13 cellular contexts compared by ENCODE assay signal in genomic region chr3:36494461-36495109, GRCh38.
DNase-seq lines count a peak whose midpoint lies in the region; ATAC-seq and TF ChIP-seq lines count a peak whose summit lies in the region.
"Had no signal": no experiment of that assay in that cellular context is flagged by ENCODE, and none has a peak within 500 bp of the region (broad histone marks: within the 10 kb centered on the region; RNA-seq: fewer than 3 reads in every experiment).

No MANE protein-coding gene starts in this region.

- intact Hi-C loops in gastrocnemius medialis (cut with DNase I; ENCODE audit: low total_unique reads): loop anchor here (5.0 kb wide), 1 partner anchor 48 kb away; no protein-coding TSS in a partner anchor

- peak; percentile 78 for ATAC-seq in RWPE2 (ENCODE audit: low read depth)
- peak; percentile 77 to 85 for ATAC-seq in gastrocnemius medialis
- no peak for ATAC-seq in left lobe of liver
- no peak for ATAC-seq in HG02623 (IDR thresholded peaks at IDR 0.05; ENCODE audit: unreplicated experiment)
- ATAC-seq in GM21447 (IDR thresholded peaks at IDR 0.05; ENCODE audit: unreplicated experiment): no peak

- H3K4me1 ChIP-seq in RWPE2 (ENCODE audit: insufficient read depth, poor library complexity, severe bottlenecking): peaks cover 26% of the 10 kb centered on the region
- H3K4me1 ChIP-seq in gastrocnemius medialis: no peaks in the 10 kb centered on the region
- H3K4me1 ChIP-seq: right lobe of liver, SJSA1 had no signal

- no peaks in the 10 kb centered on the region for H3K36me3 ChIP-seq in RWPE2 (ENCODE audit: low read depth)
- no peaks in the 10 kb centered on the region for H3K36me3 ChIP-seq in gastrocnemius medialis
- H3K36me3 ChIP-seq: right lobe of liver, SJSA1 had no signal

- peak in 1 of 2 donors; percentile 24 for TF ChIP-seq POLR2A in gastrocnemius medialis (IDR thresholded peaks at IDR 0.05)

- in situ Hi-C loops in gastrocnemius medialis (cut with MboI; ENCODE audit: low sequenced_read_pairs in 4 of 4): no loop called here

- H3K27me3 ChIP-seq in RWPE2 (ENCODE audit: insufficient read depth, poor library complexity, severe bottlenecking) (no peaks in the 10 kb centered on the region), gastrocnemius medialis (no peaks in the 10 kb centered on the region)
- H3K27me3 ChIP-seq: right lobe of liver, SJSA1 had no signal

- no peaks in the 10 kb centered on the region for H3K9me3 ChIP-seq in RWPE2 (ENCODE audit: severe bottlenecking)
- no peaks in the 10 kb centered on the region for H3K9me3 ChIP-seq in gastrocnemius medialis
- H3K9me3 ChIP-seq: right lobe of liver, SJSA1 had no signal

- H3K27ac ChIP-seq in RWPE2 (ENCODE audit: poor library complexity, severe bottlenecking) (no peak overlapping the region), gastrocnemius medialis (peak overlapping the region in 2 of 4 donors; percentile 43 to 46), substantia nigra (ENCODE audit: low read depth, low read length, poor library complexity, severe bottlenecking) (no peak overlapping the region)
- H3K27ac ChIP-seq: right lobe of liver, SJSA1 had no signal

- H3K4me3 ChIP-seq in RWPE2 (ENCODE audit: severe bottlenecking) (no peak overlapping the region), fibroblast of villous mesenchyme (ENCODE audit: low read depth, low read length) (no peak overlapping the region), gastrocnemius medialis (no peak overlapping the region)
- H3K4me3 ChIP-seq: right lobe of liver, SJSA1 had no signal

- no peak for TF ChIP-seq CTCF in RWPE2 (IDR thresholded peaks at IDR 0.05; ENCODE audit: poor library complexity, severe bottlenecking)
- no peak for TF ChIP-seq CTCF in fibroblast of villous mesenchyme (IDR thresholded peaks at IDR 0.05; ENCODE audit: insufficient read depth, low read depth, low read length)
- TF ChIP-seq CTCF in gastrocnemius medialis (IDR thresholded peaks at IDR 0.05 in 4 of 5, conservative IDR thresholded peaks at IDR 0.05 in 1 of 5): no peak

- DNase-seq in GM04503 (ENCODE audit: low read depth) (peak; percentile 95), RWPE2 (ENCODE audit: low spot score) (no peak), fibroblast of villous mesenchyme (ENCODE audit: low read depth) (peak; percentile 77), gastrocnemius medialis (peak; percentile 8 to 62), left lobe of liver (ENCODE audit: low spot score) (no peak), substantia nigra (lab: John Stamatoyannopoulos, UW) (no peak)
- DNase-seq: DMS79, H9, NCI-H187, right lobe of liver had no signal

Comparison
In these comparisons a context has a peak if more than half of its experiments do, and no peak if none do; other contexts are left out.
1. DNase-seq: peak in GM04503 (single experiment), fibroblast of villous mesenchyme (single experiment) and gastrocnemius medialis (2 of 2); none in RWPE2 (single experiment), left lobe of liver (single experiment) and substantia nigra (0 of 49).
2. ATAC-seq: peak in RWPE2 (single experiment) and gastrocnemius medialis (2 of 2); none in left lobe of liver (single experiment), HG02623 (single experiment) and GM21447 (single experiment).